Comparison of ENCODE assay signal across 18 cellular contexts in genomic region chr1:96968582-96969378, GRCh38.
DNase-seq lines count a peak whose midpoint lies in the region; ATAC-seq and TF ChIP-seq lines count a peak whose summit lies in the region.
"Had no signal": no experiment of that assay in that cellular context is flagged by ENCODE, and none has a peak within 500 bp of the region (broad histone marks: within the 10 kb centered on the region; RNA-seq: fewer than 3 reads in every experiment).

No MANE protein-coding gene starts in this region.

- no peak for TF ChIP-seq CTCF in GM23338 (conservative IDR thresholded peaks at IDR 0.05; ENCODE audit: low read depth in 2 of 2)

- H4K20me1 ChIP-seq in GM23338 (replicated peaks; ENCODE audit: insufficient read depth), result no peaks in the 10 kb centered on the region

- DNase-seq in GM23338 (ENCODE audit: low spot score) (no peak), astrocyte of the hippocampus (ENCODE audit: low read depth, low spot score) (peak; percentile 36), globus pallidus (ENCODE audit: low spot score) (peak; percentile 7), hippocampal formation (lab: John Stamatoyannopoulos, UW) (no peak), NCI-H226 (no peak), NCI-H1417 treated with DMSO at 0.1 percent for 48 hours (lab: John Stamatoyannopoulos, UW) (no peak)
- no peak for DNase-seq in stimulated activated CD4-positive, alpha-beta T cell treated with anti-CD3 and anti-CD28 coated beads, Interleukin-4, amount 100 ng/mL, for 1 hour
- DNase-seq: activated CD4-positive, alpha-beta T cell treated with anti-CD3 and anti-CD28 coated beads for 4 hours; activated CD8-positive, alpha-beta memory T cell treated with anti-CD3 and anti-CD28 coated beads, Interleukin-2, amount 50 U/mL, for 4 hours; CD8-positive, alpha-beta memory T cell; effector CD4-positive, alpha-beta T cell; immature natural killer cell; NCI-H2171 treated with DMSO at 0.1 percent for 48 hours; SHP77 treated with DMSO at 0.1 percent for 48 hours; transverse colon had no signal

- no peaks in the 10 kb centered on the region for H3K79me2 ChIP-seq in GM23338 (replicated peaks; ENCODE audit: insufficient read depth)

- H3K36me3 Mint-ChIP-seq in GM23338 (ENCODE audit: low read depth), result no peaks in the 10 kb centered on the region
- H3K36me3 Mint-ChIP-seq: CD8-positive, alpha-beta memory T cell; immature natural killer cell had no signal

- H3K27me3 ChIP-seq in GM23338 (ENCODE audit: insufficient read depth) (no peaks in the 10 kb centered on the region), rectal smooth muscle tissue (ENCODE audit: control insufficient read depth, insufficient read depth, low read length) (no peaks in the 10 kb centered on the region)
- H3K27me3 ChIP-seq: transverse colon had no signal

- H3K4me1 ChIP-seq in GM23338 (ENCODE audit: insufficient read depth) (no peaks in the 10 kb centered on the region), rectal smooth muscle tissue (ENCODE audit: control insufficient read depth, insufficient read depth, low read length) (peaks cover 5% of the 10 kb centered on the region)

- no peak overlapping the region for H3K4me3 ChIP-seq in GM23338
- no peak overlapping the region for H3K4me3 ChIP-seq in rectal smooth muscle tissue (ENCODE audit: low read length)
- H3K4me3 ChIP-seq: HAP-1, transverse colon had no signal

- H3K36me3 ChIP-seq in GM23338 (ENCODE audit: insufficient read depth), result no peaks in the 10 kb centered on the region
- H3K36me3 ChIP-seq in rectal smooth muscle tissue (ENCODE audit: control insufficient read depth, insufficient read depth, low read length), result no peaks in the 10 kb centered on the region
- H3K36me3 ChIP-seq: HAP-1, transverse colon had no signal

- H3K27ac ChIP-seq in GM23338 (ENCODE audit: low read depth), result no peak overlapping the region
- H3K27ac ChIP-seq in rectal smooth muscle tissue (ENCODE audit: low read depth, low read length), result peak overlapping the region; percentile 55

- H3K4me1 Mint-ChIP-seq in GM23338, result no peaks in the 10 kb centered on the region
- H3K4me1 Mint-ChIP-seq: CD8-positive, alpha-beta memory T cell; immature natural killer cell; neural crest cell had no signal

- H3K4me2 ChIP-seq in GM23338, result no peak overlapping the region

- H3K9ac ChIP-seq in rectal smooth muscle tissue (ENCODE audit: low read length), result no peak overlapping the region

- peaks cover 2% of the 10 kb centered on the region for H3K27me3 Mint-ChIP-seq in GM23338 (ENCODE audit: insufficient read depth, low read depth, poor library complexity)

- ATAC-seq in GM23338, result peak; percentile 61

- H2AFZ ChIP-seq in GM23338, result no peak overlapping the region

- H3K9me3 Mint-ChIP-seq in GM23338, result no peaks in the 10 kb centered on the region
- H3K9me3 Mint-ChIP-seq: CD8-positive, alpha-beta memory T cell; immature natural killer cell; neural crest cell had no signal

- no peaks in the 10 kb centered on the region for H3F3A ChIP-seq in GM23338 (replicated peaks; ENCODE audit: low read depth)

- H3K9me2 ChIP-seq in GM23338 (ENCODE audit: insufficient read depth), result no peaks in the 10 kb centered on the region

- H3K27ac Mint-ChIP-seq in GM23338, result no peak overlapping the region
- H3K27ac Mint-ChIP-seq: CD8-positive, alpha-beta memory T cell; immature natural killer cell had no signal

- no peak overlapping the region for H3K4me3 Mint-ChIP-seq in GM23338
- H3K4me3 Mint-ChIP-seq: CD8-positive, alpha-beta memory T cell; immature natural killer cell; neural crest cell had no signal

TF ChIP-seq in GM23338, 12 proteins besides CTCF, POLR2A, EP300 and RAD21:
- TF ChIP-seq STAT1 (IDR thresholded peaks at IDR 0.05; ENCODE audit: unreplicated experiment) (no peak), ETS1 (IDR thresholded peaks at IDR 0.05) (no peak)

Comparison
In these comparisons a context has a peak if more than half of its experiments do, and no peak if none do; other contexts are left out.
1. DNase-seq: peak in astrocyte of the hippocampus (single experiment) and globus pallidus (single experiment); none in GM23338 (single experiment), hippocampal formation (0 of 2), NCI-H226 (single experiment), NCI-H1417 treated with DMSO at 0.1 percent for 48 hours (single experiment) and stimulated activated CD4-positive, alpha-beta T cell treated with anti-CD3 and anti-CD28 coated beads, Interleukin-4, amount 100 ng/mL, for 1 hour (single experiment).